ENCODE assay signal across 19 cellular contexts in genomic region chr14:87261621-87262020, GRCh38.
A peak's percentile ranks its signal among the peaks of the same experiment; 100 is the strongest.
DNase-seq lines count a peak whose midpoint lies in the region; ATAC-seq, FAIRE-seq and TF ChIP-seq lines count a peak whose summit lies in the region.
"Had no signal": no experiment of that assay in that cellular context is flagged by ENCODE, and none has a peak within 500 bp of the region (broad histone marks: within the 10 kb centered on the region; RNA-seq: fewer than 3 reads in every experiment).

No MANE protein-coding gene starts in this region.

- no peak overlapping the region for H3K4me3 ChIP-seq in bronchial epithelial cell (ENCODE audit: low read depth, low read length)
- no peak overlapping the region for H3K4me3 ChIP-seq in epithelial cell of esophagus (ENCODE audit: low read length)
- H3K4me3 ChIP-seq: BLaER1 had no signal

- H3K4me1 ChIP-seq in foreskin keratinocyte: peaks cover 15% of the 10 kb centered on the region
- H3K4me1 ChIP-seq: BLaER1, Caco-2 had no signal

- no peaks in the 10 kb centered on the region for H3K27me3 ChIP-seq in bronchial epithelial cell (ENCODE audit: control insufficient read depth, insufficient read depth, low read length)
- no peaks in the 10 kb centered on the region for H3K27me3 ChIP-seq in foreskin keratinocyte
- H3K27me3 ChIP-seq: BLaER1 had no signal

- ATAC-seq in foreskin keratinocyte: peak; percentile 17
- no peak for ATAC-seq in GM21786 (IDR thresholded peaks at IDR 0.05; ENCODE audit: unreplicated experiment)
- ATAC-seq: CD8-positive, alpha-beta T cell had no signal

- H3K27ac ChIP-seq in foreskin keratinocyte: no peak overlapping the region
- H3K27ac ChIP-seq: BLaER1, C4-2B had no signal

- H3K36me3 ChIP-seq in bronchial epithelial cell (ENCODE audit: control insufficient read depth, insufficient read depth, low read length): no peaks in the 10 kb centered on the region
- H3K36me3 ChIP-seq: BLaER1 had no signal

- DNase-seq in bronchial epithelial cell (ENCODE audit: low read depth) (peak; percentile 66), epithelial cell of esophagus (ENCODE audit: low read depth) (peak; percentile 52), foreskin keratinocyte (peak; percentile 32 to 58), DMS 273 treated with DMSO at 0.1 percent for 48 hours (lab: John Stamatoyannopoulos, UW) (no peak), NCI-H2081 (lab: John Stamatoyannopoulos, UW) (no peak)
- DNase-seq: Caco-2; CD4-positive, CD25-positive, alpha-beta regulatory T cell; CD8-positive, alpha-beta T cell; DMS79; EL; GDM1; GOT3; H7; HCEC 1CT had no signal

- FAIRE-seq in bronchial epithelial cell (lab: Jason Lieb, UNC): no peak
- FAIRE-seq: GM12891, GM18507 had no signal

- TF ChIP-seq CTCF in bronchial epithelial cell (IDR thresholded peaks at IDR 0.05; ENCODE audit: insufficient read depth, low read length, severe bottlenecking): no peak
- TF ChIP-seq CTCF in epithelial cell of esophagus (IDR thresholded peaks at IDR 0.05; ENCODE audit: insufficient read depth, low read depth, low read length, missing control alignments): no peak
- TF ChIP-seq CTCF in foreskin keratinocyte (conservative IDR thresholded peaks at IDR 0.05): no peak

Comparison
In these comparisons a context has a peak if more than half of its experiments do, and no peak if none do; other contexts are left out.
1. DNase-seq: peak in bronchial epithelial cell (single experiment), epithelial cell of esophagus (single experiment) and foreskin keratinocyte (2 of 2); none in DMS 273 treated with DMSO at 0.1 percent for 48 hours (single experiment) and NCI-H2081 (0 of 2).